In the genomic region with DNA sequence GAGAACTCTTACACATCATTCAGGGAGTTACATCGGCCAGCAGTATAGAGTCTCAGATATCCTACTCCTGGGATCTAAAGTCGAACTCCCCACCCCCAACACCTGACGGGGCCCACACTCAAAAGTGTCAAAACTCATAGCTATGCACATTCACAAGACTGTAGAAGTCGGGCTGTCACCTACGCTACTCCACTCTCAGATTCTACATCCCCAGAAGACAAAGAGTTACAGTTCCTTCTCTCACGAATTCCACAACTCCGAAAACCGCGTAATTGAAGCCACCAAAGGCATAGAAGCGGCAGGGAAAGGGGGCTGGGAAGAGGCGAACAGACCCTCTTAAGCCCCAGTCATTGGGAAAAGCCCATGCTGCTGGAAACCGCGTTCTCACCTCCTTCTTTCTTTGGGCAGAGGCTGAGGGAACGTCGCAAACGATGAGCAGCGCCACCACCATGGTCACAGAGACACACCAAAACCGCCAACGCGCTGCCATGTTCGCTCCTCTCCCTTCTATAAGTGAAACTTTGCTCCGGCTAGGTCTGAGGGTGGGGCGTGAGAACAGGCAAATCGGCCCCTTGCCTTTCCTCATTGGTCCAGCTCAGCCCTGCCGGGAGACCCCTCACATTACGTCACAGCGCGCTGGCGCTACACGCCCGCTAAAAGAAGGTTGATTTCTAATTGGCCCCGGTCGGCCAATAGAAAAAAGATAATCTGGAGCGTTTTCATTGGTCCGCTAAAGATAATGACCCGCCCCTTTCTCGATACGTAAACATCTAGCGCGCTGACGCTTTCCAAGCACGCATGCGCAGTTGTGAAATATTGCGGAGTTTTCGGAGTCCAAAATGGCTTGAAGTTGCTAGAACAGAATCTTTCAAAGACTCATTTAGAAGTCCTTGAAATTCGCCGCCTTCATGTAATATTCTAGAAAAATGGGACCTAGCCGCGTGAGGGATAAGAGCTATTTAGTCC, we compare ENCODE assay signal across 8 cellular contexts. TPM values are rescaled to one million over a fixed set of nuclear protein-coding genes. Genes with fewer than 3 reads are reported as not detected.
DNase-seq lines count a peak whose midpoint lies in the region; ATAC-seq, FAIRE-seq and TF ChIP-seq lines count a peak whose summit lies in the region.

Gene MAGT1, minus strand, starts transcription at position 515 of the 966 bp plus-strand sequence. Its CDS starts 25 bp downstream, at position 490.

- peak; percentile 77 for TF ChIP-seq POLR2A in endothelial cell of umbilical vein (IDR thresholded peaks at IDR 0.05; ENCODE audit: low read depth, low read length)

- H3K9ac ChIP-seq in endothelial cell of umbilical vein (replicated peaks; ENCODE audit: extremely low read depth, insufficient read depth, low read length), result peak within 1 kb of the TSS; percentile 97

- BruUV-seq in OCI-LY7 (replicated peaks; lab: Mats Ljungman, UMichigan) (TSS peak; percentile 82), endothelial cell of umbilical vein (replicated peaks; lab: Mats Ljungman, UMichigan) (TSS peak; percentile 70)

- peak within 1 kb of the TSS; percentile 87 for H3K4me3 ChIP-seq in OCI-LY7 (ENCODE audit: low read depth, low read length, poor library complexity, severe bottlenecking)
- peak within 1 kb of the TSS; percentile 65 to 91 (median 91) for H3K4me3 ChIP-seq in endothelial cell of umbilical vein (replicated peaks in 1 of 3; ENCODE audit: insufficient read depth in 1 of 3, low read depth in 1 of 3, low read length in 3 of 3)

- H4K20me1 ChIP-seq in OCI-LY7 (ENCODE audit: insufficient read depth, low read length) (no peaks in the 10 kb centered on the region), endothelial cell of umbilical vein (replicated peaks; ENCODE audit: control insufficient read depth, extremely low read depth, insufficient read depth, low read length) (no peaks in the 10 kb centered on the region)

- peaks cover 9% of the 10 kb centered on the region for H3K4me1 ChIP-seq in OCI-LY7 (ENCODE audit: insufficient read depth, low read length, poor library complexity, severe bottlenecking)
- H3K4me1 ChIP-seq in endothelial cell of umbilical vein (ENCODE audit: control insufficient read depth, extremely low read depth, insufficient read depth, low read length), result peaks cover 5% of the 10 kb centered on the region

- no peaks in the 10 kb centered on the region for H3K9me2 ChIP-seq in OCI-LY7 (ENCODE audit: insufficient read depth, low read length)

- H3K27me3 ChIP-seq in endothelial cell of umbilical vein (ENCODE audit: control insufficient read depth in 2 of 2, insufficient read depth in 2 of 2, low read length in 2 of 2), result no peaks in the 10 kb centered on the region

- H3K9me3 ChIP-seq in OCI-LY7 (ENCODE audit: low read length) (no peaks in the 10 kb centered on the region), endothelial cell of umbilical vein (replicated peaks; ENCODE audit: control insufficient read depth, insufficient read depth, low read length) (no peaks in the 10 kb centered on the region)

- H3K27ac ChIP-seq in OCI-LY7 (ENCODE audit: low read depth, low read length, poor library complexity, severe bottlenecking) (peak within 1 kb of the TSS; percentile 83), endothelial cell of umbilical vein (ENCODE audit: insufficient read depth, low read depth, low read length) (peak within 1 kb of the TSS; percentile 87)

- ATAC-seq in GM21526 (IDR thresholded peaks at IDR 0.05; ENCODE audit: low FRiP score, unreplicated experiment), result peak; percentile 87

- H3K4me2 ChIP-seq in OCI-LY7 (ENCODE audit: low read length), result peak within 1 kb of the TSS; percentile 67
- peak within 1 kb of the TSS; percentile 99 for H3K4me2 ChIP-seq in endothelial cell of umbilical vein (ENCODE audit: insufficient read depth, low read length)

- TF ChIP-seq CTCF in D721Med (IDR thresholded peaks at IDR 0.05; ENCODE audit: insufficient read depth, missing control alignments) (no peak), OCI-LY7 (conservative IDR thresholded peaks at IDR 0.05; ENCODE audit: low read length) (no peak; the same call in 1 of the 2 replicates), endothelial cell of umbilical vein (IDR thresholded peaks at IDR 0.05; ENCODE audit: extremely low read depth in 1 of 2, insufficient read depth in 1 of 2, low read depth in 1 of 2, low read length in 2 of 2) (no peak)

- dilution Hi-C loops in endothelial cell of umbilical vein (cut with MboI; ENCODE audit: extremely low pct_ligation_motif_present, low sequenced_read_pairs), result no loop called here

- peak; percentile 25 for DNase-seq in D721Med (ENCODE audit: insufficient read length, low spot score)
- DNase-seq in HuH-7.5 (ENCODE audit: low spot score), result peak; percentile 57
- peak; percentile 95 for DNase-seq in OCI-LY7 (ENCODE audit: low spot score)
- DNase-seq in activated T-cell treated with anti-CD3 and anti-CD28 coated beads for 1 hour (ENCODE audit: low read depth), result peak; percentile 74
- DNase-seq in endothelial cell of umbilical vein (ENCODE audit: low read depth, low spot score), result peak; percentile 97
- DNase-seq in midbrain (lab: John Stamatoyannopoulos, UW), result peak; percentile 95
- peak; percentile 66 to 75 for DNase-seq in stimulated activated CD8-positive, alpha-beta memory T cell treated with anti-CD3 and anti-CD28 coated beads, Interleukin-2, amount 100 ng/mL, for 1 hour (ENCODE audit: low read depth in 2 of 2)

- H2AFZ ChIP-seq in OCI-LY7 (ENCODE audit: low read length), result peak within 1 kb of the TSS; percentile 69; the same call in 1 of the 2 replicates
- peak within 1 kb of the TSS; percentile 17 for H2AFZ ChIP-seq in endothelial cell of umbilical vein (ENCODE audit: low read depth, low read length)

- POLR2A ChIA-PET in OCI-LY7 (lab: Charles Lee) (interaction anchor here (0.6 to 1.7 kb wide), 7 partner anchors 11 to 955 kb away, joined by 3 to 6 read pairs (median 3); no protein-coding TSS in a partner anchor), endothelial cell of umbilical vein (lab: Charles Lee) (interaction anchor here (0.6 kb wide), 2 partner anchors 15 to 452 kb away, joined by 3 to 5 read pairs; partner anchors contain the start of gene ATP7A)

- no peak for FAIRE-seq in D721Med (lab: Jason Lieb, UNC)
- peak; percentile 93 for FAIRE-seq in endothelial cell of umbilical vein (lab: Jason Lieb, UNC)

- peaks cover 57% of the 10 kb centered on the region for H3K79me2 ChIP-seq in OCI-LY7 (ENCODE audit: insufficient read depth, low read depth, low read length)
- H3K79me2 ChIP-seq in endothelial cell of umbilical vein (ENCODE audit: control insufficient read depth, insufficient read depth, low read length), result peaks cover 50% of the 10 kb centered on the region

- H3K9me1 ChIP-seq in endothelial cell of umbilical vein (replicated peaks; ENCODE audit: control insufficient read depth, extremely low read depth, insufficient read depth, low read length), result no peaks in the 10 kb centered on the region

- intact Hi-C loops in OCI-LY7 (cut with micrococcal nuclease; ENCODE audit: unreplicated experiment) (loop anchor here (5.0 to 10.0 kb wide), 3 partner anchors 110 to 1750 kb away; partner anchors contain the start of genes ATRX and P2RY10), endothelial cell of umbilical vein (cut with micrococcal nuclease) (loop anchor here (1.0 to 10.0 kb wide), 6 partner anchors 127 to 1723 kb away; partner anchors contain the start of gene PBDC1)

- CTCF ChIA-PET in OCI-LY7 (lab: Charles Lee; ENCODE audit: unreplicated experiment), result no interaction called here
- CTCF ChIA-PET in endothelial cell of umbilical vein (lab: Charles Lee), result interaction anchor here (0.6 to 1.7 kb wide), 3 partner anchors 9 to 130 kb away, joined by 3 to 6 read pairs (median 4); no protein-coding TSS in a partner anchor

- H3K36me3 ChIP-seq in OCI-LY7 (ENCODE audit: insufficient read depth, low read length) (peaks cover 7% of the 10 kb centered on the region), endothelial cell of umbilical vein (ENCODE audit: control insufficient read depth in 2 of 2, extremely low read depth in 1 of 2, insufficient read depth in 2 of 2, low read length in 2 of 2) (no peaks in the 10 kb centered on the region)

TF ChIP-seq in endothelial cell of umbilical vein, 7 proteins besides CTCF, POLR2A, EP300 and RAD21:
- TF ChIP-seq FOS (IDR thresholded peaks at IDR 0.05; ENCODE audit: borderline replicate concordance, insufficient read depth, low read length) (no peak), EZH2 (IDR thresholded peaks at IDR 0.05; ENCODE audit: borderline replicate concordance, low read depth, low read length, severe bottlenecking) (no peak), POLR2AphosphoS5 (IDR thresholded peaks at IDR 0.05; ENCODE audit: insufficient read depth, low read depth, low read length) (peak; percentile 41)
TF ChIP-seq in endothelial cell of umbilical vein: peak in this region for 1.

RNA-seq across cellular contexts. Expression of gene MAGT1, which starts in this region (rescaled TPM):
- 25.3 and 49.2 TPM in 2 replicates for total RNA-seq in OCI-LY7 (2014; rRNA removed; shearing (Covaris generic))
- total RNA-seq in OCI-LY7 (2022), result 30.2 and 38.7 TPM in 2 replicates
- total RNA-seq in endothelial cell of umbilical vein, result 66.9 and 70.2 TPM in 2 replicates
- polyA plus RNA-seq in endothelial cell of umbilical vein, result 21.8 and 36.3 TPM in 2 replicates
- 26.3 and 26.8 TPM in 2 replicates for polyA plus RNA-seq in endothelial cell of umbilical vein (2011; cell fraction: cytosol; rRNA removed)
- polyA plus RNA-seq in endothelial cell of umbilical vein (2011; cell fraction: nucleus; rRNA removed), result 23.3 and 23.7 TPM in 2 replicates
- 76.6 and 77.2 TPM in 2 replicates for polyA plus RNA-seq in endothelial cell of umbilical vein (2012)
- polyA minus RNA-seq in endothelial cell of umbilical vein, result 111 and 130 TPM in 2 replicates
- polyA minus RNA-seq in endothelial cell of umbilical vein (2011; cell fraction: cytosol; rRNA and poly(A)+ RNA removed), result 83.5 TPM
- 39.6 and 60.3 TPM in 2 replicates for polyA minus RNA-seq in endothelial cell of umbilical vein (2011; cell fraction: nucleus; rRNA and poly(A)+ RNA removed)

Comparison
In these comparisons a context has a peak if more than half of its experiments do, and no peak if none do; other contexts are left out.
1. Peak in every context shown above with its lines: DNase-seq, ATAC-seq, H3K4me3 ChIP-seq and H3K27ac ChIP-seq.
2. DNase-seq: peak in every context shown above with its lines; median percentile 97 in endothelial cell of umbilical vein; 95 in OCI-LY7; 95 in midbrain; 74 in activated T-cell treated with anti-CD3 and anti-CD28 coated beads for 1 hour; 70 in stimulated activated CD8-positive, alpha-beta memory T cell treated with anti-CD3 and anti-CD28 coated beads, Interleukin-2, amount 100 ng/mL, for 1 hour; 57 in HuH-7.5; 25 in D721Med.